ENCODE assay signal across 9 cellular contexts in the genomic region with DNA sequence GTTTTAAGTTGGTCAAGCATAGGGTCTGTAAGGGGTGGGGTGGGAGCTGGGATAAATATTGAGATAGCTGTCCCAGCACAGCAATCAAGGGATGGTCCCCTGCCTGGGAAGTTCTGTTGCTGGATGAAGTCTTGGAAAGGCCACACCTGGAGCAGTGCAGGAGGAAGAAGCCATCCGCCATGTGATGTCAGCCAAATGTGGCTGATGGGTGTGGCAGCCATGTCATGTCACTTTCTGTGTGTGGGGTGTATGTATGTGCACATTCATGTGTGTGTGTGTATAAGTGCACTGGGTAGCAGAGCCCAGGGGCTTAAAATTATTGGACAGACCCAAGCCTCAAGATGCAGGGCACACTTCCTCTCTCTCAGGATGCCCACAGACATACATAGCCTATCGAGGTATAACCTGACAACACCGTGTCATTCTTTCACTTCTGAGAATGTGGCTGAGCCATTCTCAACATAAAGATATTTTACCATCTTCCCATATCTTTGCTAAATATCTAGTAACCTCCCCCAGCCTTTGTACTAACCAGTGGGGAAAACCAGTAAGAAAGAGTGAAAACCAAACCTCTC. TPM values are rescaled to one million over a fixed set of nuclear protein-coding genes. Genes with fewer than 3 reads are reported as not detected.
DNase-seq lines count a peak whose midpoint lies in the region; ATAC-seq and TF ChIP-seq lines count a peak whose summit lies in the region.
"Had no signal": no experiment of that assay in that cellular context is flagged by ENCODE, and none has a peak within 500 bp of the region (broad histone marks: within the 10 kb centered on the region; RNA-seq: fewer than 3 reads in every experiment).

No MANE protein-coding gene starts in this region.

- H3K4me3 Mint-ChIP-seq in activated T-helper 1 cell treated with anti-CD3 and anti-CD28 coated beads, Interleukin-12 subunit alpha, Interleukin-12 subunit beta, Interleukin-2, Interleukin-4 antibody, amounts not matched to agents 30 ng/mL and 10 ng/mL and 1 ng/mL, durations not matched to agents 14 hours and 24 hours and 36 hours = peak overlapping the region; percentile 43

- no peak for TF ChIP-seq POLR2A in suprapubic skin (IDR thresholded peaks at IDR 0.05)

- H3K27ac Mint-ChIP-seq in activated T-helper 1 cell treated with anti-CD3 and anti-CD28 coated beads, Interleukin-12 subunit alpha, Interleukin-12 subunit beta, Interleukin-2, Interleukin-4 antibody, amounts not matched to agents 30 ng/mL and 10 ng/mL and 1 ng/mL, durations not matched to agents 14 hours and 24 hours and 36 hours = peak overlapping the region; percentile 88

- no peaks in the 10 kb centered on the region for H3K9me3 ChIP-seq in heart right ventricle
- no peaks in the 10 kb centered on the region for H3K9me3 ChIP-seq in suprapubic skin
- H3K9me3 ChIP-seq: thoracic aorta had no signal

- peaks cover 98% of the 10 kb centered on the region for H3K4me1 Mint-ChIP-seq in activated T-helper 1 cell treated with anti-CD3 and anti-CD28 coated beads, Interleukin-12 subunit alpha, Interleukin-12 subunit beta, Interleukin-2, Interleukin-4 antibody, amounts not matched to agents 30 ng/mL and 10 ng/mL and 1 ng/mL, durations not matched to agents 14 hours and 24 hours and 36 hours (ENCODE audit: low read depth)

- no peak for ATAC-seq in heart right ventricle
- no peak for ATAC-seq in Right ventricle myocardium inferior
- ATAC-seq in HG02981 (IDR thresholded peaks at IDR 0.05; ENCODE audit: unreplicated experiment) = peak; percentile 58

- H3K4me1 ChIP-seq in heart right ventricle (peaks cover 6 to 68% (median 38%) of the 10 kb centered on the region in 9 donors), suprapubic skin (peaks cover 38% of the 10 kb centered on the region)

- H3K27me3 ChIP-seq in heart right ventricle = no peaks in the 10 kb centered on the region
- H3K27me3 ChIP-seq in suprapubic skin = no peaks in the 10 kb centered on the region

- H3K27ac ChIP-seq in heart right ventricle = peak overlapping the region in 8 of 10 donors; percentile 39 to 90 (median 68)
- H3K27ac ChIP-seq in suprapubic skin = peak overlapping the region; percentile 3
- H3K27ac ChIP-seq: thoracic aorta had no signal

- TF ChIP-seq CTCF in heart right ventricle (IDR thresholded peaks at IDR 0.05) (no peak), suprapubic skin (IDR thresholded peaks at IDR 0.05) (no peak)

- peaks cover 90% of the 10 kb centered on the region for H3K36me3 Mint-ChIP-seq in activated T-helper 1 cell treated with anti-CD3 and anti-CD28 coated beads, Interleukin-12 subunit alpha, Interleukin-12 subunit beta, Interleukin-2, Interleukin-4 antibody, amounts not matched to agents 30 ng/mL and 10 ng/mL and 1 ng/mL, durations not matched to agents 14 hours and 24 hours and 36 hours (ENCODE audit: low read depth)

- WGBS in heart right ventricle, 2 donors = 88 to 90% methylated on average over 3 of the region's 3 CpGs
- WGBS in suprapubic skin = 80% methylated on average over 3 of the region's 3 CpGs

- peaks cover 0 to 81% (median 19%) of the 10 kb centered on the region in 9 donors for H3K36me3 ChIP-seq in heart right ventricle
- peaks cover 57% of the 10 kb centered on the region for H3K36me3 ChIP-seq in suprapubic skin
- H3K36me3 ChIP-seq: thoracic aorta had no signal

- DNase-seq in heart right ventricle (no peak), Right ventricle myocardium inferior (ENCODE audit: missing footprints) (no peak), suprapubic skin (ENCODE audit: low spot score in 2 of 2) (no peak), AML-193 (lab: John Stamatoyannopoulos, UW) (no peak), DMS53 (lab: John Stamatoyannopoulos, UW) (no peak)
- no peak for DNase-seq in activated T-helper 1 cell treated with anti-CD3 and anti-CD28 coated beads, Interleukin-12 subunit alpha, Interleukin-12 subunit beta, Interleukin-2, Interleukin-4 antibody, amounts not matched to agents 30 ng/mL and 10 ng/mL and 1 ng/mL, durations not matched to agents 14 hours and 24 hours and 36 hours (ENCODE audit: low spot score)
- no peak for DNase-seq in central memory CD4-positive, alpha-beta T cell

- no peaks in the 10 kb centered on the region for H3K9me3 Mint-ChIP-seq in activated T-helper 1 cell treated with anti-CD3 and anti-CD28 coated beads, Interleukin-12 subunit alpha, Interleukin-12 subunit beta, Interleukin-2, Interleukin-4 antibody, amounts not matched to agents 30 ng/mL and 10 ng/mL and 1 ng/mL, durations not matched to agents 14 hours and 24 hours and 36 hours

- TF ChIP-seq EP300 in suprapubic skin (IDR thresholded peaks at IDR 0.05) = no peak

- intact Hi-C loops in heart right ventricle (cut with DNase I) (loop anchor here in 2 of 10 donors (10.0 kb wide), 1 partner anchor 73 kb away; no protein-coding TSS in a partner anchor), Right ventricle myocardium inferior (cut with DNase I) (no loop called here)
- intact Hi-C loops in activated T-helper 1 cell treated with anti-CD3 and anti-CD28 coated beads, Interleukin-12 subunit alpha, Interleukin-12 subunit beta, Interleukin-2, Interleukin-4 antibody, amounts not matched to agents 30 ng/mL and 10 ng/mL and 1 ng/mL, durations not matched to agents 14 hours and 24 hours and 36 hours (cut with micrococcal nuclease) = loop anchor here (1.0 to 10.0 kb wide), 7 partner anchors 8 to 1257 kb away; a partner anchor contains a TSS

- no peaks in the 10 kb centered on the region for H3K27me3 Mint-ChIP-seq in activated T-helper 1 cell treated with anti-CD3 and anti-CD28 coated beads, Interleukin-12 subunit alpha, Interleukin-12 subunit beta, Interleukin-2, Interleukin-4 antibody, amounts not matched to agents 30 ng/mL and 10 ng/mL and 1 ng/mL, durations not matched to agents 14 hours and 24 hours and 36 hours (ENCODE audit: insufficient read depth)

- H3K4me3 ChIP-seq in heart right ventricle (peak overlapping the region in 1 of 10 donors; percentile 6), suprapubic skin (no peak overlapping the region)
- H3K4me3 ChIP-seq: thoracic aorta had no signal

RNA-seq across cellular contexts. Expression of a gene that starts 11.4 kb away (rescaled TPM):
- total RNA-seq in heart right ventricle (10 to 100 TPM in 9 of 10 donors, 1 to 10 TPM in 1; 4.7 to 51.5 (median 18.9) TPM), Right ventricle myocardium inferior (15.7 TPM), suprapubic skin (10 to 100 TPM; 56.7 to 88.7 (median 66.3) TPM)
- polyA plus RNA-seq in heart right ventricle = 10 to 100 TPM; 17.2 to 17.9 TPM
- 119 and 123 TPM in 2 replicates for total RNA-seq in activated T-helper 1 cell treated with anti-CD3 and anti-CD28 coated beads, Interleukin-12 subunit alpha, Interleukin-12 subunit beta, Interleukin-2, Interleukin-4 antibody, amounts not matched to agents 30 ng/mL and 10 ng/mL and 1 ng/mL, durations not matched to agents 14 hours and 24 hours and 36 hours
